ENCODE assay signal across 12 cellular contexts in the genomic region with DNA sequence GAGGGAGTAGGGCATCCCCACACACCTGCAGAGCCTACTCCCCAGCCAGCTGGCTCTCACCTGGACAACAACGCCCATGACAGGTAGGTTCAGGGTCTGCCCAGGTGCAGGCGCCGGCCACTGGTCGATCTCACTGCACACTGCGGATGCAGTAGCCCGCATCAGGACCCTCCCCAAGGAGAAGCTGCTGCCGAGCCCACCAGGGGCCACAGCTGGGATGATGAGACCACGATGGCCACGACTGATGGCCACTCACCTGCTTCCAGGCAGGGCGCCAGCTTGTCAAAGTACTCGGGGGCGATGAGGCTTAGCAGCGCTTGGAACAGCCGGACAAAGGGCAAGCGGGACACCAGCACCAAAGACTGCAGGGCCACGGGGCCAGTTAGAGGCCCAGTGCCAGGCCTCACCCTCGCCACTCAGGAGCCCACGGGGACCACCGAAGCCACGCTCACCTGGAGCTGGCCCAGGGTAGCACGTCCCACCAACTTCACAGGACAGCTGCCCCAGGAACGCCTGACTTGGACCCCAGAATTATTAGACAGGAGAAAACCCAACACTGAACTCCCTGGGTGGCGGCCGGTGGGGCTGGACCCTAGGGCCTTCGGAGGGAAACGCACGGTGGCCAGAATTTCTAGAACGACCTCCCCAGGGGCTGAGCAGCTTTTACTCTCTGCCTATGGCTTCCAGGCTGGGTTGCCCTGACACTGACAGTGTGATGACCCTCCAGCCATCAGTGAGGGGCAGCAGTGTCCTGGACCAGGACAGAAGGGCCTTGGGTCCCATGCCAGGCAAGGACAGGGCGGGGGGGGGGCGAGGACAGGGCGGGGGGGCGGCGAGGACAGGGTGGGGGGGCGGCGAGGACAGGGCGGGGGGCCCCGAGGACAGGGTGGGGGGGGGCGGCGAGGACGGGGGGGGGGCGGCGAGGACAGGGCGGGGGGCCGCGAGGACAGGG.
"Had no signal": no experiment of that assay in that cellular context is flagged by ENCODE, and none has a peak within 500 bp of the region (broad histone marks: within the 10 kb centered on the region; RNA-seq: fewer than 3 reads in every experiment).

No MANE protein-coding gene starts in this region.

- H3K4me3 ChIP-seq: ascending aorta, esophagus muscularis mucosa, testis had no signal

- H3K27ac ChIP-seq: ascending aorta, esophagus muscularis mucosa, testis, VCaP had no signal

- H3K27me3 ChIP-seq: ascending aorta, esophagus muscularis mucosa, testis had no signal

- H3K36me3 ChIP-seq: ascending aorta had no signal

- ATAC-seq: left lobe of liver; stimulated activated naive CD8-positive, alpha-beta T cell treated with anti-CD3 and anti-CD28 coated beads, Interleukin-15, amount 100 ng/mL, for 72 hours had no signal

- H3K9me3 ChIP-seq: ascending aorta, esophagus muscularis mucosa, testis had no signal

- H3K4me1 ChIP-seq: ascending aorta, testis had no signal

- DNase-seq: activated CD4-positive, alpha-beta memory T cell treated with anti-CD3 and anti-CD28 coated beads, Interleukin-2, amount 10 ng/mL, durations not matched to agents 7 days and 5 days; activated gamma-delta T cell; activated T-cell treated with anti-CD3 and anti-CD28 coated beads, Interleukin-2, amount 50 U/mL, for 48 hours; head of caudate nucleus; stimulated activated CD4-positive, alpha-beta T cell treated with anti-CD3 and anti-CD28 coated beads, Interleukin-15, amount 100 ng/mL, for 24 hours; stimulated activated CD4-positive, alpha-beta T cell treated with anti-CD3 and anti-CD28 coated beads, Interleukin-4, amount 100 ng/mL, for 24 hours; stimulated activated naive CD8-positive, alpha-beta T cell treated with anti-CD3 and anti-CD28 coated beads, Interleukin-15, amount 100 ng/mL, for 72 hours; testis had no signal
